8 cellular contexts compared by ENCODE assay signal in genomic region chr11:65111537-65112225, GRCh38. TPM values are rescaled to one million over a fixed set of nuclear protein-coding genes. Genes with fewer than 3 reads are reported as not detected.
DNase-seq lines count a peak whose midpoint lies in the region; ATAC-seq and TF ChIP-seq lines count a peak whose summit lies in the region.

Gene TM7SF2, plus strand, starts transcription at chr11:65111872. Its CDS starts 144 bp downstream, at chr11:65112016.

- peaks cover 0 to 9% (median 3%) of the 10 kb centered on the region in 4 donors for H3K36me3 ChIP-seq in right lobe of liver

- H3K27ac Mint-ChIP-seq in activated CD4-positive, alpha-beta memory T cell treated with anti-CD3 and anti-CD28 coated beads, Interleukin-2, amount 10 ng/mL, durations not matched to agents 7 days and 5 days = peak within 1 kb of the TSS; percentile 80

- peaks cover 13% of the 10 kb centered on the region for H3K36me3 Mint-ChIP-seq in activated CD4-positive, alpha-beta memory T cell treated with anti-CD3 and anti-CD28 coated beads, Interleukin-2, amount 10 ng/mL, durations not matched to agents 7 days and 5 days (ENCODE audit: low read depth)

- peak; percentile 95 for TF ChIP-seq POLR2A in GM19099 (IDR thresholded peaks at IDR 0.05; ENCODE audit: extremely low read depth, insufficient read length, low read depth)
- peak; percentile 96 for TF ChIP-seq POLR2A in right lobe of liver (IDR thresholded peaks at IDR 0.05)

- POLR2A ChIA-PET in activated CD4-positive, alpha-beta memory T cell treated with anti-CD3 and anti-CD28 coated beads, Interleukin-2, amount 10 ng/mL, durations not matched to agents 7 days and 5 days (lab: Charles Lee) = interaction anchor here (0.6 to 5.7 kb wide), 16 partner anchors 9 to 368 kb away, joined by 3 to 83 read pairs (median 6); partner anchors contain the start of genes ARL2, CAPN1, CDCA5 and FAU

- no peaks in the 10 kb centered on the region for H3K9me3 Mint-ChIP-seq in activated CD4-positive, alpha-beta memory T cell treated with anti-CD3 and anti-CD28 coated beads, Interleukin-2, amount 10 ng/mL, durations not matched to agents 7 days and 5 days

- H3K4me3 Mint-ChIP-seq in activated CD4-positive, alpha-beta memory T cell treated with anti-CD3 and anti-CD28 coated beads, Interleukin-2, amount 10 ng/mL, durations not matched to agents 7 days and 5 days = peak within 1 kb of the TSS; percentile 87

- no peaks in the 10 kb centered on the region for H3K27me3 Mint-ChIP-seq in activated CD4-positive, alpha-beta memory T cell treated with anti-CD3 and anti-CD28 coated beads, Interleukin-2, amount 10 ng/mL, durations not matched to agents 7 days and 5 days

- no peak for TF ChIP-seq CTCF in AG09319 (IDR thresholded peaks at IDR 0.05; ENCODE audit: low read depth, low read length)
- peak in 29 of 56 donors; percentile 6 to 59 (median 32) for TF ChIP-seq CTCF in dorsolateral prefrontal cortex (IDR thresholded peaks at IDR 0.05 in 54 of 56, conservative IDR thresholded peaks at IDR 0.05 in 2 of 56; ENCODE audit: low read depth in 1 of 56, partially characterized antibody in 56 of 56)
- no peak for TF ChIP-seq CTCF in right lobe of liver (IDR thresholded peaks at IDR 0.05)

- H3K27ac ChIP-seq in dorsolateral prefrontal cortex (peak within 1 kb of the TSS; percentile 37 to 92 (median 85)), right lobe of liver (peak within 1 kb of the TSS; percentile 28 to 93 (median 69))

- peaks cover 48% of the 10 kb centered on the region for H3K4me1 Mint-ChIP-seq in activated CD4-positive, alpha-beta memory T cell treated with anti-CD3 and anti-CD28 coated beads, Interleukin-2, amount 10 ng/mL, durations not matched to agents 7 days and 5 days

- intact Hi-C loops in dorsolateral prefrontal cortex (cut with DNase I) (loop anchor here (5.0 to 10.0 kb wide), 3 partner anchors 84 to 227 kb away; partner anchors contain the start of genes ATG2A (in 2 of the 2) and SNX15 (in 2 of the 2)), right lobe of liver (cut with DNase I) (loop anchor here in 1 of 2 donors (5.0 kb wide), 1 partner anchor 146 kb away; no protein-coding TSS in a partner anchor)

- peak within 1 kb of the TSS; percentile 50 to 91 (median 73) for H3K4me3 ChIP-seq in dorsolateral prefrontal cortex
- H3K4me3 ChIP-seq in right lobe of liver = peak within 1 kb of the TSS; percentile 54 to 62 (median 54)

- ATAC-seq in HG03469 (IDR thresholded peaks at IDR 0.05; ENCODE audit: unreplicated experiment) = peak; percentile 30
- peak; percentile 80 to 89 (median 84) for ATAC-seq in right lobe of liver

- WGBS in right lobe of liver (ENCODE audit: insufficient coverage, low coverage, low lambda C conversion rate, missing lambda C conversion rate) = 4% methylated on average over 20 of the region's 49 CpGs

- no peaks in the 10 kb centered on the region for H3K9me3 ChIP-seq in right lobe of liver

- no peaks in the 10 kb centered on the region for H3K27me3 ChIP-seq in dorsolateral prefrontal cortex
- H3K27me3 ChIP-seq in right lobe of liver = no peaks in the 10 kb centered on the region

- H3K4me1 ChIP-seq in right lobe of liver = peaks cover 0 to 43% (median 24%) of the 10 kb centered on the region in 4 donors

- CTCF ChIA-PET in activated CD4-positive, alpha-beta memory T cell treated with anti-CD3 and anti-CD28 coated beads, Interleukin-2, amount 10 ng/mL, durations not matched to agents 7 days and 5 days (lab: Charles Lee) = interaction anchor here (0.9 to 5.2 kb wide), 18 partner anchors 9 to 333 kb away, joined by 3 to 89 read pairs (median 4); partner anchors contain the start of genes CDCA5, FAU, MRPL49 and SF1

- DNase-seq in AG09319 (ENCODE audit: extremely low read depth, low read depth) (peak; percentile 72), NCI-H82 (lab: John Stamatoyannopoulos, UW) (peak; percentile 97), dorsolateral prefrontal cortex (peak; percentile 97 to 100 (median 99)), right lobe of liver (peak; percentile 98 to 99 (median 98))
- DNase-seq in activated CD4-positive, alpha-beta memory T cell treated with anti-CD3 and anti-CD28 coated beads, Interleukin-2, amount 10 ng/mL, durations not matched to agents 7 days and 5 days = peak; percentile 96
- DNase-seq in stimulated activated CD4-positive, alpha-beta T cell treated with anti-CD3 and anti-CD28 coated beads, Interleukin-4, amount 100 ng/mL, for 24 hours = peak; percentile 93

RNA-seq across cellular contexts. Expression of gene TM7SF2, which starts in this region (rescaled TPM):
- 10 to 100 TPM; 27.2 to 28.4 TPM for total RNA-seq in activated CD4-positive, alpha-beta memory T cell treated with anti-CD3 and anti-CD28 coated beads, Interleukin-2, amount 10 ng/mL, durations not matched to agents 7 days and 5 days
- 10 to 100 TPM; 26.8 to 66.8 (median 45.6) TPM for total RNA-seq in dorsolateral prefrontal cortex
- 100 to 1,000 TPM in 1 of 6 experiments, 10 to 100 TPM in 5; 25.6 to 112 (median 37.8) TPM for total RNA-seq in right lobe of liver

Comparison
In these comparisons a context has a peak if more than half of its experiments do, and no peak if none do; other contexts are left out.
1. Peak in every context shown above with its lines: DNase-seq, ATAC-seq, H3K4me3 ChIP-seq and H3K27ac ChIP-seq.
2. CTCF ChIP-seq: peak in dorsolateral prefrontal cortex (29 of 56); none in AG09319 (single experiment) and right lobe of liver (0 of 4).